In genomic region chr3:13884851-13885703, GRCh38 we compare ENCODE assay signal across 8 cellular contexts. TPM values are rescaled to one million over a fixed set of nuclear protein-coding genes. Genes with fewer than 3 reads are reported as not detected.
DNase-seq lines count a peak whose midpoint lies in the region; ATAC-seq, FAIRE-seq and TF ChIP-seq lines count a peak whose summit lies in the region.

No MANE protein-coding gene starts in this region.

- H3K36me3 Mint-ChIP-seq in activated CD4-positive, alpha-beta T cell treated with anti-CD3 and anti-CD28 coated beads for 36 hours (ENCODE audit: low read depth) = no peaks in the 10 kb centered on the region

- H3K4me3 ChIP-seq in dorsolateral prefrontal cortex (no peak overlapping the region), pancreas (no peak overlapping the region), tibial nerve (no peak overlapping the region)

- no peak for TF ChIP-seq EP300 in tibial nerve (IDR thresholded peaks at IDR 0.05)

- peak; percentile 72 for ATAC-seq in activated CD4-positive, alpha-beta T cell treated with anti-CD3 and anti-CD28 coated beads for 36 hours
- peak; percentile 86 to 95 (median 91) for ATAC-seq in pancreas
- ATAC-seq in HG03565 (IDR thresholded peaks at IDR 0.05; ENCODE audit: unreplicated experiment) = no peak

- FAIRE-seq in pancreas (lab: Jason Lieb, UNC) = no peak

- intact Hi-C loops in activated CD4-positive, alpha-beta T cell treated with anti-CD3 and anti-CD28 coated beads for 36 hours (cut with DNase I, micrococcal nuclease) = loop anchor here (1.0 to 2.0 kb wide), 3 partner anchors 227 to 389 kb away; no protein-coding TSS in a partner anchor
- intact Hi-C loops in dorsolateral prefrontal cortex (cut with DNase I) = loop anchor here in 1 of 2 donors (2.0 to 10.0 kb wide), 2 partner anchors 226 to 380 kb away; no protein-coding TSS in a partner anchor
- intact Hi-C loops in pancreas (cut with DNase I) = loop anchor here in 2 of 3 donors (5.0 to 10.0 kb wide), 2 partner anchors 228 to 390 kb away; no protein-coding TSS in a partner anchor

- no peak for DNase-seq in AG09319 (ENCODE audit: extremely low read depth, low read depth)
- peak; percentile 76 for DNase-seq in GM13976 (ENCODE audit: low spot score)
- peak; percentile 34 for DNase-seq in NCI-H1048 (lab: John Stamatoyannopoulos, UW)
- peak; percentile 82 for DNase-seq in activated CD4-positive, alpha-beta T cell treated with anti-CD3 and anti-CD28 coated beads for 36 hours
- DNase-seq in dorsolateral prefrontal cortex = peak in 2 of 10 donors; percentile 32 to 36
- DNase-seq in pancreas = peak in 5 of 6 donors; percentile 52 to 75 (median 69)
- no peak for DNase-seq in tibial nerve (ENCODE audit: low spot score in 2 of 2)

- peaks cover 0 to 16% (median 3%) of the 10 kb centered on the region in 45 donors for H3K27me3 ChIP-seq in dorsolateral prefrontal cortex
- peaks cover 0 to 5% (median 0%) of the 10 kb centered on the region in 4 donors for H3K27me3 ChIP-seq in pancreas
- H3K27me3 ChIP-seq in tibial nerve = peaks cover 0 to 34% of the 10 kb centered on the region in 2 donors

- peaks cover 0 to 3% (median 0%) of the 10 kb centered on the region in 3 donors for H3K4me1 ChIP-seq in pancreas
- H3K4me1 ChIP-seq in tibial nerve = peaks cover 0 to 7% (median 2%) of the 10 kb centered on the region in 4 donors

- H3K27ac ChIP-seq in dorsolateral prefrontal cortex = no peak overlapping the region
- H3K27ac ChIP-seq in pancreas = no peak overlapping the region
- no peak overlapping the region for H3K27ac ChIP-seq in tibial nerve

- WGBS in pancreas, 2 donors = 10 to 17% methylated on average over 7 of the region's 7 CpGs
- 31 to 32% methylated on average over 7 of the region's 7 CpGs for WGBS in tibial nerve, 2 donors

- CTCF ChIA-PET in activated CD4-positive, alpha-beta T cell treated with anti-CD3 and anti-CD28 coated beads for 36 hours (lab: Charles Lee) = interaction anchor here (0.7 to 8.7 kb wide), 27 partner anchors 8 to 478 kb away, joined by 3 to 182 read pairs (median 5); no protein-coding TSS in a partner anchor

- no peak overlapping the region for H3K27ac Mint-ChIP-seq in activated CD4-positive, alpha-beta T cell treated with anti-CD3 and anti-CD28 coated beads for 36 hours

- H3K4me3 Mint-ChIP-seq in activated CD4-positive, alpha-beta T cell treated with anti-CD3 and anti-CD28 coated beads for 36 hours = no peak overlapping the region

- TF ChIP-seq CTCF in AG09319 (IDR thresholded peaks at IDR 0.05; ENCODE audit: low read depth, low read length) = peak; percentile 37
- peak; percentile 58 for TF ChIP-seq CTCF in GM13976 (IDR thresholded peaks at IDR 0.05; ENCODE audit: borderline replicate concordance, control extremely low read depth, extremely low read depth, insufficient read depth, missing control alignments)
- TF ChIP-seq CTCF in dorsolateral prefrontal cortex (IDR thresholded peaks at IDR 0.05 in 54 of 56, conservative IDR thresholded peaks at IDR 0.05 in 2 of 56; ENCODE audit: low read depth in 1 of 56, partially characterized antibody in 56 of 56) = peak in 55 of 56 donors; percentile 26 to 67 (median 53)
- peak; percentile 65 to 78 (median 71) for TF ChIP-seq CTCF in pancreas (IDR thresholded peaks at IDR 0.05)
- TF ChIP-seq CTCF in tibial nerve (IDR thresholded peaks at IDR 0.05) = peak in 2 of 5 experiments; percentile 23 to 35

- peaks cover 4% of the 10 kb centered on the region for H3K4me1 Mint-ChIP-seq in activated CD4-positive, alpha-beta T cell treated with anti-CD3 and anti-CD28 coated beads for 36 hours

- POLR2A ChIA-PET in activated CD4-positive, alpha-beta T cell treated with anti-CD3 and anti-CD28 coated beads for 36 hours (lab: Charles Lee) = no interaction called here

- peaks cover 9% of the 10 kb centered on the region for H3K27me3 Mint-ChIP-seq in activated CD4-positive, alpha-beta T cell treated with anti-CD3 and anti-CD28 coated beads for 36 hours

- no peak for TF ChIP-seq POLR2A in tibial nerve (IDR thresholded peaks at IDR 0.05)

- in situ Hi-C loops in GM13976 (cut with MboI; ENCODE audit: low sequenced_read_pairs, unreplicated experiment) = loop anchor here (10.0 kb wide), 1 partner anchor 230 kb away; no protein-coding TSS in a partner anchor

- H3K9me3 Mint-ChIP-seq in activated CD4-positive, alpha-beta T cell treated with anti-CD3 and anti-CD28 coated beads for 36 hours (ENCODE audit: low read depth) = no peaks in the 10 kb centered on the region

- H3K9me3 ChIP-seq in pancreas (no peaks in the 10 kb centered on the region), tibial nerve (peaks cover 0 to 4% (median 0%) of the 10 kb centered on the region in 4 donors)

- no peaks in the 10 kb centered on the region for H3K36me3 ChIP-seq in pancreas
- no peaks in the 10 kb centered on the region for H3K36me3 ChIP-seq in tibial nerve

RNA-seq across cellular contexts. Expression of gene WNT7A, which starts 5.2 kb away (rescaled TPM):
- under 1 TPM; 0.11 to 0.39 TPM for total RNA-seq in activated CD4-positive, alpha-beta T cell treated with anti-CD3 and anti-CD28 coated beads for 36 hours
- total RNA-seq in dorsolateral prefrontal cortex (10 to 100 TPM in 7 of 120 experiments, 1 to 10 TPM in 113; 2.0 to 12.7 (median 6.4) TPM), pancreas (under 1 TPM in 5 of 6 donors, not detected in 1; 0.09 to 0.31 (median 0.09) TPM), tibial nerve (under 1 TPM in 1 of 4 donors, not detected in 3; 0.21 TPM)
- under 1 TPM; 0.04 to 0.12 TPM for polyA plus RNA-seq in pancreas

Comparison
In these comparisons a context has a peak if more than half of its experiments do, and no peak if none do; other contexts are left out.
1. DNase-seq: peak in GM13976 (single experiment), NCI-H1048 (single experiment), activated CD4-positive, alpha-beta T cell treated with anti-CD3 and anti-CD28 coated beads for 36 hours (single experiment) and pancreas (5 of 6); none in AG09319 (single experiment) and tibial nerve (0 of 2).